ENCODE assay signal across 15 cellular contexts in genomic region chr10:667602-668143, GRCh38. TPM values are rescaled to one million over a fixed set of nuclear protein-coding genes. Genes with fewer than 3 reads are reported as not detected.
DNase-seq lines count a peak whose midpoint lies in the region; ATAC-seq, FAIRE-seq and TF ChIP-seq lines count a peak whose summit lies in the region.
"Had no signal": no experiment of that assay in that cellular context is flagged by ENCODE, and none has a peak within 500 bp of the region (broad histone marks: within the 10 kb centered on the region; RNA-seq: fewer than 3 reads in every experiment).

No MANE protein-coding gene starts in this region.

- H3K4me1 Mint-ChIP-seq in stimulated activated naive CD8-positive, alpha-beta T cell treated with anti-CD3 and anti-CD28 coated beads, Interleukin-15, amount 100 ng/mL, for 72 hours = no peaks in the 10 kb centered on the region

- peak overlapping the region; percentile 32 for H3K23ac ChIP-seq in trophoblast cell (ENCODE audit: low read length)

- TF ChIP-seq CTCF in D721Med (IDR thresholded peaks at IDR 0.05; ENCODE audit: insufficient read depth, missing control alignments) = no peak
- no peak for TF ChIP-seq CTCF in RWPE1 (conservative IDR thresholded peaks at IDR 0.05; ENCODE audit: low read depth)

- H2AK5ac ChIP-seq in trophoblast cell (ENCODE audit: low read length) = no peak overlapping the region

- peak; percentile 98 for FAIRE-seq in D721Med (lab: Jason Lieb, UNC)
- FAIRE-seq: H54 had no signal

- H3K79me2 ChIP-seq in trophoblast cell (ENCODE audit: control insufficient read depth, insufficient read depth, low read length, poor library complexity) = no peaks in the 10 kb centered on the region

- no peak overlapping the region for H2AFZ ChIP-seq in trophoblast cell (ENCODE audit: insufficient read depth, low read length, poor library complexity)
- H2AFZ ChIP-seq: PC-9 had no signal

- no peak overlapping the region for H2BK5ac ChIP-seq in trophoblast cell (ENCODE audit: low read depth, low read length, poor library complexity)

- no peak for DNase-seq in D721Med (ENCODE audit: insufficient read length, low spot score)
- DNase-seq in HEK293T (ENCODE audit: extremely low spot score) = no peak
- no peak for DNase-seq in trophoblast cell
- DNase-seq in AG08396 (ENCODE audit: low spot score) = no peak
- DNase-seq in stimulated activated naive CD8-positive, alpha-beta T cell treated with anti-CD3 and anti-CD28 coated beads, Interleukin-15, amount 100 ng/mL, for 72 hours = no peak
- DNase-seq in SKM-1 (lab: John Stamatoyannopoulos, UW; ENCODE audit: unreplicated experiment) = no peak
- DNase-seq in RWPE1 (ENCODE audit: low spot score) = no peak
- DNase-seq: DMS79, KBM-7, NCI-H2107, NCI-H2227 treated with DMSO at 0.1 percent for 48 hours, PC-9 had no signal

- no peak overlapping the region for H3K4me3 Mint-ChIP-seq in stimulated activated naive CD8-positive, alpha-beta T cell treated with anti-CD3 and anti-CD28 coated beads, Interleukin-15, amount 100 ng/mL, for 72 hours

- H3K27me3 Mint-ChIP-seq in stimulated activated naive CD8-positive, alpha-beta T cell treated with anti-CD3 and anti-CD28 coated beads, Interleukin-15, amount 100 ng/mL, for 72 hours = peaks cover 13% of the 10 kb centered on the region

- H3K4me2 ChIP-seq in trophoblast cell (ENCODE audit: low read length) = no peak overlapping the region
- H3K4me2 ChIP-seq: PC-9 had no signal

- H4K12ac ChIP-seq in trophoblast cell (ENCODE audit: low read depth, low read length) = no peak overlapping the region

- H3K9me3 ChIP-seq in trophoblast cell (ENCODE audit: insufficient read depth, low read depth, low read length) = peaks cover 16% of the 10 kb centered on the region

- no peaks in the 10 kb centered on the region for H3K36me3 ChIP-seq in trophoblast cell (ENCODE audit: control insufficient read depth in 1 of 2, insufficient read depth in 2 of 2, low read length in 2 of 2)

- no peak overlapping the region for H4K91ac ChIP-seq in trophoblast cell (ENCODE audit: low read depth, low read length)

- no peak overlapping the region for H2BK12ac ChIP-seq in trophoblast cell (ENCODE audit: low read length)

- no peak overlapping the region for H3K18ac ChIP-seq in trophoblast cell (ENCODE audit: low read length)

- H3K79me1 ChIP-seq in trophoblast cell (ENCODE audit: low read length) = no peaks in the 10 kb centered on the region

- CTCF ChIA-PET in HEK293T (lab: Yijun Ruan, JAX) (no interaction called here), RWPE1 (lab: Yijun Ruan, JAX) (no interaction called here)

- ATAC-seq in stimulated activated naive CD8-positive, alpha-beta T cell treated with anti-CD3 and anti-CD28 coated beads, Interleukin-15, amount 100 ng/mL, for 72 hours = no peak

- H3K27me3 ChIP-seq in trophoblast cell (ENCODE audit: insufficient read depth, low read length) = no peaks in the 10 kb centered on the region

- no peak overlapping the region for H3K4ac ChIP-seq in trophoblast cell (ENCODE audit: low read depth, low read length)

- H3K27ac Mint-ChIP-seq in stimulated activated naive CD8-positive, alpha-beta T cell treated with anti-CD3 and anti-CD28 coated beads, Interleukin-15, amount 100 ng/mL, for 72 hours = no peak overlapping the region

- no peak overlapping the region for H4K8ac ChIP-seq in trophoblast cell (ENCODE audit: low read depth, low read length)

- no peaks in the 10 kb centered on the region for H3K9me3 Mint-ChIP-seq in stimulated activated naive CD8-positive, alpha-beta T cell treated with anti-CD3 and anti-CD28 coated beads, Interleukin-15, amount 100 ng/mL, for 72 hours

- H2BK120ac ChIP-seq in trophoblast cell (ENCODE audit: insufficient read depth, low read length, poor library complexity) = no peak overlapping the region

- no peak overlapping the region for H3K14ac ChIP-seq in trophoblast cell (ENCODE audit: low read length)

- H3K4me1 ChIP-seq in trophoblast cell (ENCODE audit: control insufficient read depth in 1 of 2, insufficient read depth in 2 of 2, low read length in 2 of 2) = no peaks in the 10 kb centered on the region

- POLR2A ChIA-PET in HEK293T (lab: Yijun Ruan, JAX) (no interaction called here), RWPE1 (lab: Yijun Ruan, JAX; ENCODE audit: low non-redundant PET) (no interaction called here)

- WGBS in trophoblast cell (ENCODE audit: extremely low coverage, insufficient coverage, insufficient read length) = 100% methylated on average over 7 of the region's 7 CpGs

- H3K4me3 ChIP-seq in trophoblast cell (ENCODE audit: low read depth, low read length) = no peak overlapping the region
- H3K4me3 ChIP-seq: PC-9 had no signal

- no peak overlapping the region for H3K9ac ChIP-seq in trophoblast cell (ENCODE audit: low read length)

- H3K27ac ChIP-seq in cingulate gyrus (ENCODE audit: low read depth, low read length) (peak overlapping the region; percentile 4), trophoblast cell (ENCODE audit: low read depth, low read length) (no peak overlapping the region), RWPE1 (no peak overlapping the region)
- H3K27ac ChIP-seq: C4-2B, PC-9 had no signal

TF ChIP-seq in HEK293T, 16 proteins besides CTCF, POLR2A, EP300 and RAD21:
- TF ChIP-seq ELF4 (IDR thresholded peaks at IDR 0.05) = no peak
- no peak for TF ChIP-seq NFRKB (IDR thresholded peaks at IDR 0.05)
- no peak for TF ChIP-seq ARNT (IDR thresholded peaks at IDR 0.05)
- TF ChIP-seq SP1 (IDR thresholded peaks at IDR 0.05) = no peak
- TF ChIP-seq SUZ12 (IDR thresholded peaks at IDR 0.05) = no peak
- peak; percentile 63 for TF ChIP-seq TARDBP (IDR thresholded peaks at IDR 0.05)
- TF ChIP-seq BHLHE40 (IDR thresholded peaks at IDR 0.05; ENCODE audit: borderline replicate concordance) = no peak
- no peak for TF ChIP-seq LEF1 (IDR thresholded peaks at IDR 0.05; ENCODE audit: borderline replicate concordance)
- no peak for TF ChIP-seq HDGF (IDR thresholded peaks at IDR 0.05; ENCODE audit: borderline replicate concordance)

RNA-seq across cellular contexts. Expression of gene DIP2C, which starts 21.8 kb away (rescaled TPM):
- polyA plus RNA-seq in trophoblast cell (2013) = 6.9 and 7.0 TPM in 2 replicates
